In genomic region chr1:232598837-232599177, GRCh38 we compare ENCODE assay signal across 1 cellular context.
TF ChIP-seq lines count a peak whose summit lies in the region.

No MANE protein-coding gene starts in this region.

TF ChIP-seq in IMR-90, 13 proteins besides CTCF, POLR2A, EP300 and RAD21:
- TF ChIP-seq RCOR1 (IDR thresholded peaks at IDR 0.05; ENCODE audit: insufficient replicate concordance, low read length) (no peak), MAFK (IDR thresholded peaks at IDR 0.05; ENCODE audit: low read depth, low read length) (no peak), SMC3 (IDR thresholded peaks at IDR 0.05; ENCODE audit: low read depth, low read length) (no peak), ELK1 (IDR thresholded peaks at IDR 0.05; ENCODE audit: borderline replicate concordance, low read depth, low read length) (no peak), MAZ (IDR thresholded peaks at IDR 0.05; ENCODE audit: borderline replicate concordance, low read depth, low read length) (no peak), RFX5 (IDR thresholded peaks at IDR 0.05; ENCODE audit: low read depth, low read length) (no peak), BHLHE40 (IDR thresholded peaks at IDR 0.05; ENCODE audit: low read depth, low read length) (no peak), FOS (IDR thresholded peaks at IDR 0.05; ENCODE audit: low read depth, low read length) (no peak), CEBPB (IDR thresholded peaks at IDR 0.05; ENCODE audit: low read depth, low read length) (no peak), MXI1 (IDR thresholded peaks at IDR 0.05; ENCODE audit: borderline replicate concordance, low read depth, low read length) (no peak)
TF ChIP-seq in IMR-90: peak in this region for 0.
